ENCODE assay signal across 35 cellular contexts in genomic region chr2:186751078-186751477, GRCh38. TPM values are rescaled to one million over a fixed set of nuclear protein-coding genes. Genes with fewer than 3 reads are reported as not detected.
"Had no signal": no experiment of that assay in that cellular context is flagged by ENCODE, and none has a peak within 500 bp of the region (broad histone marks: within the 10 kb centered on the region; RNA-seq: fewer than 3 reads in every experiment).

No MANE protein-coding gene starts in this region.

- H3K4me3 Mint-ChIP-seq: activated B cell treated with CpG ODN at 0.5 μM for 24 hours; activated CD4-positive, alpha-beta memory T cell treated with anti-CD3 and anti-CD28 coated beads for 36 hours; activated naive CD4-positive, alpha-beta T cell treated with anti-CD3 and anti-CD28 coated beads for 36 hours; activated naive CD8-positive, alpha-beta T cell; activated naive CD8-positive, alpha-beta T cell treated with anti-CD3 and anti-CD28 coated beads, Interleukin-2, amount 50 U/mL, for 24 hours; activated T-cell treated with anti-CD3 and anti-CD28 coated beads, Interleukin-2, amount 50 U/mL, for 4 hours; activated T-helper 1 cell treated with anti-CD3 and anti-CD28 coated beads, Interleukin-12 subunit alpha, Interleukin-12 subunit beta, Interleukin-2, Interleukin-4 antibody, amounts not matched to agents 30 ng/mL and 10 ng/mL and 1 ng/mL, durations not matched to agents 14 hours and 24 hours and 36 hours; central memory CD8-positive, alpha-beta T cell had no signal

- H3K27me3 Mint-ChIP-seq: activated B cell treated with CpG ODN at 0.5 μM for 24 hours; activated CD4-positive, alpha-beta memory T cell treated with anti-CD3 and anti-CD28 coated beads for 36 hours; activated naive CD8-positive, alpha-beta T cell; activated naive CD8-positive, alpha-beta T cell treated with anti-CD3 and anti-CD28 coated beads, Interleukin-2, amount 50 U/mL, for 24 hours; central memory CD8-positive, alpha-beta T cell had no signal

- H3K36me3 ChIP-seq: cardiac muscle cell had no signal

- H3K27ac Mint-ChIP-seq: activated B cell treated with CpG ODN at 0.5 μM for 24 hours; activated CD4-positive, alpha-beta memory T cell treated with anti-CD3 and anti-CD28 coated beads for 36 hours; activated naive CD4-positive, alpha-beta T cell treated with anti-CD3 and anti-CD28 coated beads for 36 hours; activated naive CD8-positive, alpha-beta T cell; activated naive CD8-positive, alpha-beta T cell treated with anti-CD3 and anti-CD28 coated beads, Interleukin-2, amount 50 U/mL, for 24 hours; activated T-helper 1 cell treated with anti-CD3 and anti-CD28 coated beads, Interleukin-12 subunit alpha, Interleukin-12 subunit beta, Interleukin-2, Interleukin-4 antibody, amounts not matched to agents 30 ng/mL and 10 ng/mL and 1 ng/mL, durations not matched to agents 14 hours and 24 hours and 36 hours had no signal

- H3K27me3 ChIP-seq: cardiac muscle cell had no signal

- H3K36me3 Mint-ChIP-seq: activated CD4-positive, alpha-beta memory T cell treated with anti-CD3 and anti-CD28 coated beads for 36 hours; activated naive CD8-positive, alpha-beta T cell had no signal

- H3K4me1 Mint-ChIP-seq: activated B cell treated with CpG ODN at 0.5 μM for 24 hours; activated naive CD8-positive, alpha-beta T cell treated with anti-CD3 and anti-CD28 coated beads, Interleukin-2, amount 50 U/mL, for 24 hours; central memory CD8-positive, alpha-beta T cell had no signal

- H3K9me3 Mint-ChIP-seq: activated B cell treated with CpG ODN at 0.5 μM for 24 hours; activated CD4-positive, alpha-beta memory T cell treated with anti-CD3 and anti-CD28 coated beads for 36 hours; activated naive CD4-positive, alpha-beta T cell treated with anti-CD3 and anti-CD28 coated beads for 36 hours; activated naive CD8-positive, alpha-beta T cell treated with anti-CD3 and anti-CD28 coated beads, Interleukin-2, amount 50 U/mL, for 24 hours; activated T-cell treated with anti-CD3 and anti-CD28 coated beads, Interleukin-2, amount 50 U/mL, for 4 hours; activated T-helper 1 cell treated with anti-CD3 and anti-CD28 coated beads, Interleukin-12 subunit alpha, Interleukin-12 subunit beta, Interleukin-2, Interleukin-4 antibody, amounts not matched to agents 30 ng/mL and 10 ng/mL and 1 ng/mL, durations not matched to agents 14 hours and 24 hours and 36 hours; central memory CD8-positive, alpha-beta T cell had no signal

- H3K27ac ChIP-seq: cardiac muscle cell, KMS-11, RWPE1, VCaP had no signal

- DNase-seq: activated B cell treated with CpG ODN at 0.5 μM for 24 hours; activated CD4-positive, alpha-beta memory T cell treated with anti-CD3 and anti-CD28 coated beads for 36 hours; activated CD4-positive, alpha-beta T cell treated with anti-CD3 and anti-CD28 coated beads for 4 hours; activated CD4-positive, alpha-beta T cell treated with anti-CD3 and anti-CD28 coated beads, Interleukin-2, amount 50 U/mL, for 1 hour; activated CD4-positive, CD25-positive, alpha-beta regulatory T cell treated with anti-CD3 and anti-CD28 coated beads, Interleukin-2, amount 50 U/mL, for 72 hours; activated CD8-positive, alpha-beta memory T cell treated with anti-CD3 and anti-CD28 coated beads, Interleukin-2, amount 50 U/mL, for 4 hours; activated gamma-delta T cell treated with Interleukin-2 at 50 U/mL for 16 hours; activated naive CD4-positive, alpha-beta T cell treated with anti-CD3 and anti-CD28 coated beads for 36 hours; activated naive CD8-positive, alpha-beta T cell treated with anti-CD3 and anti-CD28 coated beads, Interleukin-2, amount 50 U/mL, for 24 hours; activated T-cell treated with anti-CD3 and anti-CD28 coated beads for 4 hours; activated T-cell treated with anti-CD3 and anti-CD28 coated beads, Interleukin-2, amount 50 U/mL, for 4 hours; amniotic stem cell; aorta; NCI-H1048; NCI-H1105 treated with DMSO at 0.1 percent for 48 hours; NCI-H1436; NCI-H1694 treated with DMSO at 0.1 percent for 48 hours; NCI-H2081; NCI-H2171 treated with DMSO at 0.1 percent for 48 hours; NCI-H2227 treated with DMSO at 0.1 percent for 48 hours; NCI-H446; NCI-H510A treated with DMSO at 0.1 percent for 48 hours; NK-92 treated with Interleukin-12 subunit alpha and Interleukin-12 subunit beta, amount 100 ng/mL, for 24 hours; PC-3; Right ventricle myocardium superior; SW 1271; T-helper 1 cell; T-helper 9 cell had no signal

- H3K4me3 ChIP-seq: cardiac muscle cell had no signal

RNA-seq across cellular contexts. Expression of gene FAM171B, which starts 57.2 kb away (rescaled TPM):
- total RNA-seq: activated B cell treated with CpG ODN at 0.5 μM for 24 hours had no signal
